In the genomic region with DNA sequence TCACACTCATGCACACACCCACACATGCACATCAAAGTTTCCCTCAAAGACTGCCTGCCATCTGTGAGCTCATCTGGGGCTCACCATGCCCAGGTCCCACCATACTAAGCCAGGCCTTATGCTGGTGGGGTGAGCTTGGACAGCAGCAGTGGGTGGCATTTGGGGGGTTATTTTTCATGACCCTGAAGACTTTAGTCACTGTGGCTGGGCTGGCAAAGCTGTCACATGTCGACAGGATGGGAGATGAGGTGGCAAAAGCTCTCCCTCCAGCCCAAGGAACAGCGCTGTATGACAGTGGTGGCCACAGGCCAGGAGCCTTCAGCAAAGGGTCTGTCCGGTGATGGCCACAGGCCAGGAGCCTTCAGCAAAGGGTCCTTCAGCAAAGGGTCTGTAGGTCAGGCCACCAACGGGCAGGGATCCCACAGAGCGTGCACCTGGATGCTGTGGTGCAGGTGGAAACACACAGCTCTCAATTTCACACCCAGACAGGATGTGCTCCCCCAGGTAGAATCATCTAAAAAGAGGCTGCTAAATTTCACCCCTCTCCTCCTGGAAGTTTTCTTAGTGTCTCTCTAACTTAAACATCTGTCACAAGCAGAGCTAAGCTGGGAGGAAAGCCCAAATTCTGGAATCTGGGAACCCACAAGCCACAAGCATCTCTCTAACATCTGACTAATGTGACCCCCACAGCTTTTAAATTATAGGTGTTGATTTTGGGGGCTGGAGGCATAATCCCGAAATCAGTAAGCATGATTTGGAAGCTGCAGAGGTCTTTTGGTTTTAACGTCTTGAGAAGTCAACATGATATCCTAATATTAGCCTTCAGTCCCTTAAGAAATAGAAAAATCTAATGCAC, we compare ENCODE assay signal across 25 cellular contexts. TPM values are rescaled to one million over a fixed set of nuclear protein-coding genes. Genes with fewer than 3 reads are reported as not detected.
DNase-seq lines count a peak whose midpoint lies in the region; ATAC-seq and TF ChIP-seq lines count a peak whose summit lies in the region.
"Had no signal": no experiment of that assay in that cellular context is flagged by ENCODE, and none has a peak within 500 bp of the region (broad histone marks: within the 10 kb centered on the region; RNA-seq: fewer than 3 reads in every experiment).

No MANE protein-coding gene starts in this region.

- no peak overlapping the region for H2BK20ac ChIP-seq in IMR-90 (ENCODE audit: low read depth, low read length)

- H3K4me3 Mint-ChIP-seq in WTC11: no peak overlapping the region
- H3K4me3 Mint-ChIP-seq: activated CD4-positive, alpha-beta T cell treated with anti-CD3 and anti-CD28 coated beads for 36 hours; CD14-positive monocyte; stimulated activated naive CD8-positive, alpha-beta T cell treated with anti-CD3 and anti-CD28 coated beads, Interleukin-15, amount 100 ng/mL, for 72 hours had no signal

- peak; percentile 22; the same call in 1 of the 2 replicates for ATAC-seq in IMR-90 (ENCODE audit: low read depth)
- ATAC-seq in GM19324 (IDR thresholded peaks at IDR 0.05; ENCODE audit: low FRiP score, unreplicated experiment): no peak
- ATAC-seq in GM21825 (IDR thresholded peaks at IDR 0.05; ENCODE audit: unreplicated experiment): no peak
- no peak for ATAC-seq in WTC11
- ATAC-seq: A549; activated CD4-positive, alpha-beta T cell treated with anti-CD3 and anti-CD28 coated beads for 36 hours; esophagus mucosa; stimulated activated naive CD8-positive, alpha-beta T cell treated with anti-CD3 and anti-CD28 coated beads, Interleukin-15, amount 100 ng/mL, for 72 hours had no signal

- H2BK120ac ChIP-seq in IMR-90 (ENCODE audit: low read depth, low read length) (no peak overlapping the region), trophoblast cell (ENCODE audit: insufficient read depth, low read length, poor library complexity) (no peak overlapping the region)

- H4K5ac ChIP-seq in IMR-90 (ENCODE audit: low read depth, low read length): no peak overlapping the region

- H2BK15ac ChIP-seq in IMR-90 (ENCODE audit: low read depth, low read length): no peak overlapping the region

- no peaks in the 10 kb centered on the region for H3K79me2 ChIP-seq in trophoblast cell (ENCODE audit: control insufficient read depth, insufficient read depth, low read length, poor library complexity)
- H3K79me2 ChIP-seq: parathyroid adenoma had no signal

- intact Hi-C loops in IMR-90 (cut with micrococcal nuclease): no loop called here

- peaks cover 60% of the 10 kb centered on the region for H3K9me1 ChIP-seq in IMR-90 (ENCODE audit: insufficient read depth, low read length)

- TF ChIP-seq POLR2A in IMR-90 (IDR thresholded peaks at IDR 0.05; ENCODE audit: low read depth, low read length): 0 out of 2 replicates have a peak, but pooled peaks have one; percentile 13

- peak overlapping the region; percentile 35; the same call in 1 of the 2 replicates for H3K23ac ChIP-seq in IMR-90 (ENCODE audit: low read depth, low read length)
- peak overlapping the region; percentile 41 for H3K23ac ChIP-seq in trophoblast cell (ENCODE audit: low read length)

- no peak overlapping the region for H3K56ac ChIP-seq in IMR-90 (ENCODE audit: extremely low read depth, insufficient read depth, low read length)

- no peaks in the 10 kb centered on the region for H3K4me1 Mint-ChIP-seq in WTC11
- H3K4me1 Mint-ChIP-seq: CD14-positive monocyte had no signal

- no peak overlapping the region for H3K27ac ChIP-seq in IMR-90 (ENCODE audit: insufficient read depth, low read length)
- H3K27ac ChIP-seq in trophoblast cell (ENCODE audit: low read depth, low read length): no peak overlapping the region
- H3K27ac ChIP-seq: A549, hepatocyte, parathyroid adenoma had no signal

- H3K27me3 ChIP-seq in IMR-90 (ENCODE audit: control insufficient read depth, insufficient read depth, low read length) (no peaks in the 10 kb centered on the region), trophoblast cell (ENCODE audit: insufficient read depth, low read length) (no peaks in the 10 kb centered on the region)
- H3K27me3 ChIP-seq: hepatocyte had no signal

- H4K91ac ChIP-seq in IMR-90 (ENCODE audit: insufficient read depth, low read depth, low read length) (no peak overlapping the region), trophoblast cell (ENCODE audit: low read depth, low read length) (no peak overlapping the region)

- H3K36me3 ChIP-seq in IMR-90 (ENCODE audit: control insufficient read depth, insufficient read depth, low read length) (peaks cover 44% of the 10 kb centered on the region), trophoblast cell (ENCODE audit: control insufficient read depth in 1 of 2, insufficient read depth in 2 of 2, low read length in 2 of 2) (peaks cover 16 to 35% of the 10 kb centered on the region in 2 experiments)

- no peaks in the 10 kb centered on the region for H3K9me3 Mint-ChIP-seq in WTC11

- H3K4me1 ChIP-seq in IMR-90 (ENCODE audit: control insufficient read depth, insufficient read depth, low read length): peaks cover 23% of the 10 kb centered on the region
- H3K4me1 ChIP-seq in trophoblast cell (ENCODE audit: control insufficient read depth in 1 of 2, insufficient read depth in 2 of 2, low read length in 2 of 2): peaks cover 4 to 11% of the 10 kb centered on the region in 2 experiments
- H3K4me1 ChIP-seq: A549, parathyroid adenoma had no signal

- H2AK5ac ChIP-seq in IMR-90 (ENCODE audit: low read depth, low read length) (no peak overlapping the region), trophoblast cell (ENCODE audit: low read length) (no peak overlapping the region)

- no peaks in the 10 kb centered on the region; the same call in 1 of the 2 replicates for H3K36me3 Mint-ChIP-seq in WTC11
- H3K36me3 Mint-ChIP-seq: CD14-positive monocyte had no signal

- TF ChIP-seq RAD21 in IMR-90 (IDR thresholded peaks at IDR 0.05; ENCODE audit: low read length): no peak

- H4K8ac ChIP-seq in IMR-90 (ENCODE audit: low read depth in 2 of 2, low read length in 2 of 2) (no peak overlapping the region), trophoblast cell (ENCODE audit: low read depth, low read length) (no peak overlapping the region)

- H3K79me1 ChIP-seq in IMR-90 (ENCODE audit: low read depth in 1 of 2, low read length in 2 of 2): peaks cover 35 to 91% of the 10 kb centered on the region in 2 experiments
- no peaks in the 10 kb centered on the region for H3K79me1 ChIP-seq in trophoblast cell (ENCODE audit: low read length)

- dilution Hi-C loops in IMR-90 (cut with HindIII; ENCODE audit: low sequenced_read_pairs, unreplicated experiment): no loop called here

- H3K9me3 ChIP-seq in IMR-90 (ENCODE audit: control insufficient read depth, insufficient read depth, low read length) (no peaks in the 10 kb centered on the region), trophoblast cell (ENCODE audit: insufficient read depth, low read depth, low read length) (peaks cover 2% of the 10 kb centered on the region)
- H3K9me3 ChIP-seq: A549 had no signal

- no peak overlapping the region for H2AK9ac ChIP-seq in IMR-90 (replicated peaks; ENCODE audit: low read depth, low read length, poor library complexity)

- H2AFZ ChIP-seq in IMR-90 (replicated peaks; ENCODE audit: low read length, poor library complexity) (peak overlapping the region; percentile 18), trophoblast cell (ENCODE audit: insufficient read depth, low read length, poor library complexity) (no peak overlapping the region)
- H2AFZ ChIP-seq: hepatocyte, parathyroid adenoma had no signal

- H3K4ac ChIP-seq in IMR-90 (ENCODE audit: low read depth, low read length) (no peak overlapping the region), trophoblast cell (ENCODE audit: low read depth, low read length) (no peak overlapping the region)

- H3K14ac ChIP-seq in IMR-90 (replicated peaks; ENCODE audit: low read depth, low read length): no peak overlapping the region; the same call in 1 of the 2 replicates
- H3K14ac ChIP-seq in trophoblast cell (ENCODE audit: low read length): no peak overlapping the region

- H3K18ac ChIP-seq in IMR-90 (ENCODE audit: low read depth, low read length) (no peak overlapping the region), trophoblast cell (ENCODE audit: low read length) (peak overlapping the region; percentile 18)

- H3K27ac Mint-ChIP-seq in WTC11: no peak overlapping the region
- H3K27ac Mint-ChIP-seq: activated CD4-positive, alpha-beta T cell treated with anti-CD3 and anti-CD28 coated beads for 36 hours; CD14-positive monocyte; stimulated activated naive CD8-positive, alpha-beta T cell treated with anti-CD3 and anti-CD28 coated beads, Interleukin-15, amount 100 ng/mL, for 72 hours had no signal

- no TSS peak for BruUV-seq in IMR-90 (replicated peaks; lab: Mats Ljungman, UMichigan)

- H3K4me2 ChIP-seq in IMR-90 (ENCODE audit: low read depth, low read length): peak overlapping the region; percentile 28; the same call in 1 of the 2 replicates
- no peak overlapping the region for H3K4me2 ChIP-seq in trophoblast cell (ENCODE audit: low read length)
- H3K4me2 ChIP-seq: A549, hepatocyte had no signal

- POLR2A ChIA-PET in IMR-90 (lab: Charles Lee; ENCODE audit: unreplicated experiment): no interaction called here
- POLR2A ChIA-PET in WTC11 (lab: Charles Lee): no interaction called here

- H3K4me3 ChIP-seq in IMR-90 (ENCODE audit: insufficient read depth, low read depth, low read length): no peak overlapping the region
- H3K4me3 ChIP-seq in trophoblast cell (ENCODE audit: low read depth, low read length): peak overlapping the region; percentile 43
- H3K4me3 ChIP-seq: A549, hepatocyte, lung had no signal

- TF ChIP-seq CTCF in IMR-90 (conservative IDR thresholded peaks at IDR 0.05; ENCODE audit: low read depth, low read length) (no peak), WTC11 (IDR thresholded peaks at IDR 0.05) (no peak)

- H2BK5ac ChIP-seq in IMR-90 (ENCODE audit: low read depth, low read length, poor library complexity, severe bottlenecking): no peak overlapping the region
- H2BK5ac ChIP-seq in trophoblast cell (ENCODE audit: low read depth, low read length, poor library complexity): no peak overlapping the region

- DNase-seq in AG08395 (ENCODE audit: low spot score): peak; percentile 70
- peak; percentile 66 for DNase-seq in IMR-90
- DNase-seq in fibroblast of gingiva (ENCODE audit: low read depth): peak; percentile 25
- DNase-seq in trophoblast cell: no peak
- no peak for DNase-seq in WTC11 (ENCODE audit: low spot score)
- no peak for DNase-seq in iPS-NIHi7 (ENCODE audit: extremely low spot score)
- DNase-seq: activated CD4-positive, alpha-beta T cell treated with anti-CD3 and anti-CD28 coated beads for 36 hours; activated CD8-positive, alpha-beta memory T cell treated with anti-CD3 and anti-CD28 coated beads, Interleukin-2, amount 50 U/mL, for 4 hours; activated effector memory CD4-positive, alpha-beta T cell treated with anti-CD3 and anti-CD28 coated beads, Interleukin-2, amount 50 U/mL, for 16 hours; DMS53; effector CD4-positive, alpha-beta T cell; Karpas-422; NCI-H1092; NCI-H2029; NCI-H524; stimulated activated CD4-positive, alpha-beta T cell treated with anti-CD3 and anti-CD28 coated beads, Interleukin-2, amount 100 ng/mL, for 24 hours; stimulated activated naive CD8-positive, alpha-beta T cell treated with anti-CD3 and anti-CD28 coated beads, Interleukin-15, amount 100 ng/mL, for 72 hours had no signal

- no peak overlapping the region for H4K12ac ChIP-seq in trophoblast cell (ENCODE audit: low read depth, low read length)

- no peaks in the 10 kb centered on the region for H3K27me3 Mint-ChIP-seq in WTC11 (ENCODE audit: low read depth)

- no CpG with 5 or more reads among the region's 7 CpGs for WGBS in IMR-90 (ENCODE audit: extremely low coverage in 2 of 2, insufficient read length in 1 of 2), 2 experiments
- WGBS in trophoblast cell (ENCODE audit: extremely low coverage, insufficient coverage, insufficient read length): no CpG with 5 or more reads among the region's 7 CpGs

- in situ Hi-C loops in IMR-90 (cut with MboI; ENCODE audit: low sequenced_read_pairs): no loop called here

- peaks cover 98% of the 10 kb centered on the region for H4K20me1 ChIP-seq in IMR-90 (ENCODE audit: insufficient read depth, low read length)

- H2BK12ac ChIP-seq in trophoblast cell (ENCODE audit: low read length): no peak overlapping the region

- H3K9ac ChIP-seq in IMR-90 (ENCODE audit: low read depth, low read length) (no peak overlapping the region), trophoblast cell (ENCODE audit: low read length) (no peak overlapping the region)
- H3K9ac ChIP-seq: parathyroid adenoma had no signal

- CTCF ChIA-PET in IMR-90 (lab: Yijun Ruan, JAX): no interaction called here
- CTCF ChIA-PET in WTC11 (lab: Charles Lee): interaction anchor here (1.3 kb wide), 1 partner anchor 9 kb away, joined by 4 read pairs; no protein-coding TSS in a partner anchor

RNA-seq across cellular contexts. Expression of gene COL4A1, which starts 23.1 kb away (rescaled TPM):
- total RNA-seq in IMR-90 (2012; rRNA removed): 230 and 263 TPM in 2 replicates
- 301 and 337 TPM in 2 replicates for polyA plus RNA-seq in IMR-90 (2012; rRNA removed)
- polyA plus RNA-seq in IMR-90 (2012; cell fraction: cytosol; rRNA removed): 173 and 272 TPM in 2 replicates
- 217 and 287 TPM in 2 replicates for polyA plus RNA-seq in IMR-90 (2012; cell fraction: nucleus; rRNA removed; ENCODE audit: low replicate concordance)
- polyA plus RNA-seq in trophoblast cell (2013): 445 and 497 TPM in 2 replicates
- total RNA-seq in WTC11 (2021): 75.0 to 89.6 TPM (median 82.3 TPM) in 3 replicates

RNA-seq across cellular contexts. Expression of gene COL4A2, which starts 23.2 kb away (rescaled TPM):
- total RNA-seq in IMR-90 (2012; rRNA removed) (90.7 and 97.5 TPM in 2 replicates), WTC11 (2021) (102 to 109 TPM (median 106 TPM) in 3 replicates)
- 457 and 533 TPM in 2 replicates for polyA plus RNA-seq in IMR-90 (2012; rRNA removed)
- 220 and 733 TPM in 2 replicates for polyA plus RNA-seq in IMR-90 (2012; cell fraction: cytosol; rRNA removed)
- 553 and 1,147 TPM in 2 replicates for polyA plus RNA-seq in IMR-90 (2012; cell fraction: nucleus; rRNA removed; ENCODE audit: low replicate concordance)
- 769 and 825 TPM in 2 replicates for polyA plus RNA-seq in trophoblast cell (2013)
- total RNA-seq: activated CD4-positive, alpha-beta T cell treated with anti-CD3 and anti-CD28 coated beads for 36 hours had no signal
- polyA plus RNA-seq: CD14-positive monocyte had no signal

Comparison
In these comparisons a context has a peak if more than half of its experiments do, and no peak if none do; other contexts are left out.
1. DNase-seq: peak in AG08395 (single experiment), IMR-90 (single experiment) and fibroblast of gingiva (single experiment); none in trophoblast cell (0 of 2), WTC11 (single experiment) and iPS-NIHi7 (single experiment).